16 cellular contexts compared by ENCODE assay signal in genomic region chr9:38249587-38250210, GRCh38.
DNase-seq lines count a peak whose midpoint lies in the region; ATAC-seq and TF ChIP-seq lines count a peak whose summit lies in the region.
"Had no signal": no experiment of that assay in that cellular context is flagged by ENCODE, and none has a peak within 500 bp of the region (broad histone marks: within the 10 kb centered on the region; RNA-seq: fewer than 3 reads in every experiment).

No MANE protein-coding gene starts in this region.

- H3K27ac ChIP-seq in hepatocyte, result no peak overlapping the region
- H3K27ac ChIP-seq in heart left ventricle, result no peak overlapping the region
- H3K27ac ChIP-seq: BLaER1, GM23248 had no signal

- H3K27ac Mint-ChIP-seq in activated CD8-positive, alpha-beta memory T cell treated with anti-CD3 and anti-CD28 coated beads, Interleukin-2, amount 10 ng/mL, durations not matched to agents 7 days and 5 days, result no peak overlapping the region
- no peak overlapping the region for H3K27ac Mint-ChIP-seq in osteocyte (ENCODE audit: unreplicated experiment)
- no peak overlapping the region for H3K27ac Mint-ChIP-seq in nephron progenitor cell
- H3K27ac Mint-ChIP-seq in activated CD4-positive, alpha-beta memory T cell treated with anti-CD3 and anti-CD28 coated beads for 36 hours, result no peak overlapping the region
- H3K27ac Mint-ChIP-seq: CD8-positive, alpha-beta T cell had no signal

- peaks cover 4% of the 10 kb centered on the region for H3K27me3 Mint-ChIP-seq in activated CD8-positive, alpha-beta memory T cell treated with anti-CD3 and anti-CD28 coated beads, Interleukin-2, amount 10 ng/mL, durations not matched to agents 7 days and 5 days
- H3K27me3 Mint-ChIP-seq in osteocyte (ENCODE audit: unreplicated experiment) (peaks cover 26% of the 10 kb centered on the region), nephron progenitor cell (ENCODE audit: low read depth, poor library complexity) (peaks cover 21% of the 10 kb centered on the region)
- no peaks in the 10 kb centered on the region for H3K27me3 Mint-ChIP-seq in activated CD4-positive, alpha-beta memory T cell treated with anti-CD3 and anti-CD28 coated beads for 36 hours

- no peak for TF ChIP-seq POLR2A in heart left ventricle (IDR thresholded peaks at IDR 0.05)

- peak; percentile 21 for DNase-seq in activated CD8-positive, alpha-beta memory T cell treated with anti-CD3 and anti-CD28 coated beads for 24 hours
- no peak for DNase-seq in activated CD8-positive, alpha-beta memory T cell treated with anti-CD3 and anti-CD28 coated beads, Interleukin-2, amount 10 ng/mL, durations not matched to agents 7 days and 5 days
- DNase-seq in hepatocyte (ENCODE audit: low spot score) (peak; percentile 2), osteocyte (ENCODE audit: extremely low spot score, unreplicated experiment) (peak; percentile 62), NCI-H226 (no peak), heart left ventricle (no peak), nephron progenitor cell (no peak)
- DNase-seq in activated CD4-positive, alpha-beta memory T cell treated with anti-CD3 and anti-CD28 coated beads for 36 hours, result no peak
- DNase-seq: 8988T, Calu3, GM23248, IMR-90 had no signal

- no peak overlapping the region for H3K4me2 ChIP-seq in hepatocyte
- H3K4me2 ChIP-seq: BLaER1 had no signal

- ATAC-seq in activated CD8-positive, alpha-beta memory T cell treated with anti-CD3 and anti-CD28 coated beads, Interleukin-2, amount 10 ng/mL, durations not matched to agents 7 days and 5 days, result no peak
- no peak for ATAC-seq in heart left ventricle
- ATAC-seq: CD8-positive, alpha-beta T cell had no signal

- H3K36me3 ChIP-seq in hepatocyte (replicated peaks; ENCODE audit: insufficient read depth, low read depth) (no peaks in the 10 kb centered on the region), heart left ventricle (no peaks in the 10 kb centered on the region)
- H3K36me3 ChIP-seq: BLaER1, HAP-1 had no signal

- no peaks in the 10 kb centered on the region for H3K9me3 Mint-ChIP-seq in activated CD8-positive, alpha-beta memory T cell treated with anti-CD3 and anti-CD28 coated beads, Interleukin-2, amount 10 ng/mL, durations not matched to agents 7 days and 5 days (ENCODE audit: low read depth)
- H3K9me3 Mint-ChIP-seq in osteocyte (ENCODE audit: unreplicated experiment), result no peaks in the 10 kb centered on the region
- H3K9me3 Mint-ChIP-seq in nephron progenitor cell, result peaks cover 3% of the 10 kb centered on the region
- no peaks in the 10 kb centered on the region for H3K9me3 Mint-ChIP-seq in activated CD4-positive, alpha-beta memory T cell treated with anti-CD3 and anti-CD28 coated beads for 36 hours
- H3K9me3 Mint-ChIP-seq: CD8-positive, alpha-beta T cell had no signal

- H3K4me1 Mint-ChIP-seq in activated CD8-positive, alpha-beta memory T cell treated with anti-CD3 and anti-CD28 coated beads, Interleukin-2, amount 10 ng/mL, durations not matched to agents 7 days and 5 days, result no peaks in the 10 kb centered on the region
- H3K4me1 Mint-ChIP-seq in osteocyte (ENCODE audit: unreplicated experiment) (no peaks in the 10 kb centered on the region), nephron progenitor cell (peaks cover 20% of the 10 kb centered on the region)
- H3K4me1 Mint-ChIP-seq in activated CD4-positive, alpha-beta memory T cell treated with anti-CD3 and anti-CD28 coated beads for 36 hours (ENCODE audit: low read depth), result no peaks in the 10 kb centered on the region
- H3K4me1 Mint-ChIP-seq: CD14-positive monocyte had no signal

- CTCF ChIA-PET in activated CD8-positive, alpha-beta memory T cell treated with anti-CD3 and anti-CD28 coated beads, Interleukin-2, amount 10 ng/mL, durations not matched to agents 7 days and 5 days (lab: Charles Lee), result no interaction called here
- CTCF ChIA-PET in activated CD4-positive, alpha-beta memory T cell treated with anti-CD3 and anti-CD28 coated beads for 36 hours (lab: Charles Lee), result no interaction called here

- H3K79me2 ChIP-seq in hepatocyte, result no peaks in the 10 kb centered on the region

- no peaks in the 10 kb centered on the region for H4K20me1 ChIP-seq in hepatocyte (ENCODE audit: insufficient read depth, poor library complexity, severe bottlenecking)
- H4K20me1 ChIP-seq: BLaER1 had no signal

- POLR2A ChIA-PET in activated CD4-positive, alpha-beta memory T cell treated with anti-CD3 and anti-CD28 coated beads for 36 hours (lab: Charles Lee), result no interaction called here

- H3K4me3 ChIP-seq in hepatocyte, result no peak overlapping the region
- no peak overlapping the region for H3K4me3 ChIP-seq in heart left ventricle
- H3K4me3 ChIP-seq: BLaER1, GM23248, HAP-1 had no signal

- TF ChIP-seq CTCF in hepatocyte (IDR thresholded peaks at IDR 0.05; ENCODE audit: poor library complexity) (no peak), osteocyte (IDR thresholded peaks at IDR 0.05) (no peak), heart left ventricle (IDR thresholded peaks at IDR 0.05) (no peak), nephron progenitor cell (IDR thresholded peaks at IDR 0.05) (no peak)

- WGBS in hepatocyte (ENCODE audit: low lambda C conversion rate, missing lambda C conversion rate), result 75% methylated on average over 6 of the region's 6 CpGs
- WGBS in heart left ventricle, 4 donors, result 78 to 90% (median 84%) methylated on average over 6 of the region's 6 CpGs

- no peaks in the 10 kb centered on the region for H3K9me2 ChIP-seq in hepatocyte (replicated peaks; ENCODE audit: insufficient read depth)

- H2AFZ ChIP-seq in hepatocyte, result no peak overlapping the region
- H2AFZ ChIP-seq: GM23248 had no signal

- H3K36me3 Mint-ChIP-seq in activated CD8-positive, alpha-beta memory T cell treated with anti-CD3 and anti-CD28 coated beads, Interleukin-2, amount 10 ng/mL, durations not matched to agents 7 days and 5 days, result no peaks in the 10 kb centered on the region
- H3K36me3 Mint-ChIP-seq in osteocyte (ENCODE audit: unreplicated experiment) (no peaks in the 10 kb centered on the region), nephron progenitor cell (ENCODE audit: low read depth) (no peaks in the 10 kb centered on the region)
- H3K36me3 Mint-ChIP-seq in activated CD4-positive, alpha-beta memory T cell treated with anti-CD3 and anti-CD28 coated beads for 36 hours, result no peaks in the 10 kb centered on the region
- H3K36me3 Mint-ChIP-seq: CD14-positive monocyte; CD8-positive, alpha-beta T cell had no signal

- H3K27me3 ChIP-seq in hepatocyte (no peaks in the 10 kb centered on the region), heart left ventricle (no peaks in the 10 kb centered on the region)
- H3K27me3 ChIP-seq: BLaER1 had no signal

- no peaks in the 10 kb centered on the region for H3K9me3 ChIP-seq in hepatocyte (ENCODE audit: low read depth)
- peaks cover 0 to 5% (median 0%) of the 10 kb centered on the region in 12 donors for H3K9me3 ChIP-seq in heart left ventricle
- H3K9me3 ChIP-seq: HAP-1 had no signal

- intact Hi-C loops in heart left ventricle (cut with DNase I), result loop anchor here in 1 of 10 donors (10.0 kb wide), 1 partner anchor 135 kb away; no protein-coding TSS in a partner anchor
- intact Hi-C loops in activated CD4-positive, alpha-beta memory T cell treated with anti-CD3 and anti-CD28 coated beads for 36 hours (cut with micrococcal nuclease), result no loop called here

- H3K4me3 Mint-ChIP-seq in activated CD8-positive, alpha-beta memory T cell treated with anti-CD3 and anti-CD28 coated beads, Interleukin-2, amount 10 ng/mL, durations not matched to agents 7 days and 5 days, result no peak overlapping the region
- no peak overlapping the region for H3K4me3 Mint-ChIP-seq in osteocyte (ENCODE audit: unreplicated experiment)
- H3K4me3 Mint-ChIP-seq in nephron progenitor cell, result no peak overlapping the region
- no peak overlapping the region for H3K4me3 Mint-ChIP-seq in activated CD4-positive, alpha-beta memory T cell treated with anti-CD3 and anti-CD28 coated beads for 36 hours
- H3K4me3 Mint-ChIP-seq: CD8-positive, alpha-beta T cell had no signal

- H3K4me1 ChIP-seq in hepatocyte (ENCODE audit: insufficient read depth) (no peaks in the 10 kb centered on the region), heart left ventricle (no peaks in the 10 kb centered on the region)
- H3K4me1 ChIP-seq: HAP-1 had no signal

Comparison
In these comparisons a context has a peak if more than half of its experiments do, and no peak if none do; other contexts are left out.
1. DNase-seq: peak in activated CD8-positive, alpha-beta memory T cell treated with anti-CD3 and anti-CD28 coated beads for 24 hours (single experiment), hepatocyte (single experiment) and osteocyte (single experiment); none in activated CD8-positive, alpha-beta memory T cell treated with anti-CD3 and anti-CD28 coated beads, Interleukin-2, amount 10 ng/mL, durations not matched to agents 7 days and 5 days (single experiment), NCI-H226 (single experiment), heart left ventricle (0 of 5), nephron progenitor cell (single experiment) and activated CD4-positive, alpha-beta memory T cell treated with anti-CD3 and anti-CD28 coated beads for 36 hours (single experiment).